13 cellular contexts compared by ENCODE assay signal in the genomic region with DNA sequence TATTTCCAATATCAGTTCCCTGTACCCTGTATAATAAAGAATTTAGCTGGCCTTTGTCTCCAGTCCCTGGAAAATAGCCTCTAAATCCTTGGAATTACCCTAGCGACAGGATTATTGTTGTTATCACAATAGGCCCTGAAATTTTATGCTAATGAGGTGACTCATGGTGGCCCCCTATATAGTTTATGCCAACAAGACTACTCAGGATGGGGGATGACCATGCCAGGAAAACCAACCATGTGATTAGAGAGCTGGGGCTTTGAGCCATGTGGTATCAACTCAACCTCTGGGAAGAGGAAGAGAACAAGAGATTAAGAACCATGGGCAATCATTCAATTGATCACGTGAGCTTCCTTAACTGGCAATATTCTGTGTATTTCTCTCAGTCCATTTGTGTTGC.
"Had no signal": no experiment of that assay in that cellular context is flagged by ENCODE, and none has a peak within 500 bp of the region (broad histone marks: within the 10 kb centered on the region; RNA-seq: fewer than 3 reads in every experiment).

No MANE protein-coding gene starts in this region.

- DNase-seq: activated CD4-positive, alpha-beta memory T cell treated with anti-CD3 and anti-CD28 coated beads, Interleukin-2, amount 10 ng/mL, durations not matched to agents 7 days and 5 days; activated CD4-positive, alpha-beta T cell treated with anti-CD3 and anti-CD28 coated beads for 36 hours; activated naive CD4-positive, alpha-beta T cell; foreskin keratinocyte; islet precursor cell; left ventricle myocardium inferior; mesendoderm; psoas muscle; stimulated activated CD4-positive, alpha-beta T cell treated with anti-CD3 and anti-CD28 coated beads, Interleukin-12 subunit alpha, Interleukin-12 subunit beta, amount 100 ng/mL, for 4 hours; stimulated activated CD4-positive, alpha-beta T cell treated with anti-CD3 and anti-CD28 coated beads, Interleukin-2, amount 100 ng/mL, for 48 hours; testis; upper lobe of right lung; WERI-Rb-1 had no signal

- ATAC-seq: activated CD4-positive, alpha-beta T cell treated with anti-CD3 and anti-CD28 coated beads for 36 hours; foreskin keratinocyte; psoas muscle; upper lobe of right lung had no signal
